Comparison of ENCODE assay signal across 11 cellular contexts in genomic region chr11:112050721-112051120, GRCh38. TPM values are rescaled to one million over a fixed set of nuclear protein-coding genes. Genes with fewer than 3 reads are reported as not detected.
A peak's percentile ranks its signal among the peaks of the same experiment; 100 is the strongest.
DNase-seq lines count a peak whose midpoint lies in the region; ATAC-seq and TF ChIP-seq lines count a peak whose summit lies in the region.
"Had no signal": no experiment of that assay in that cellular context is flagged by ENCODE, and none has a peak within 500 bp of the region (broad histone marks: within the 10 kb centered on the region; RNA-seq: fewer than 3 reads in every experiment).

No MANE protein-coding gene starts in this region.

- DNase-seq in GM10248 (ENCODE audit: extremely low spot score) (peak; percentile 40), GM03348 (ENCODE audit: low spot score) (no peak), KBM-7 (no peak), dermis blood vessel endothelial cell (no peak)
- DNase-seq in activated naive CD4-positive, alpha-beta T cell treated with Interleukin-2 at 50 U/mL for 16 hours = no peak
- DNase-seq: natural killer cell; NCI-H2227 treated with DMSO at 0.1 percent for 48 hours; stimulated activated CD4-positive, alpha-beta T cell treated with anti-CD3 and anti-CD28 coated beads, Interleukin-15, amount 100 ng/mL, for 24 hours had no signal

- CTCF ChIA-PET in GM10248 (lab: Yijun Ruan, JAX) = no interaction called here

- TF ChIP-seq CTCF in GM10248 (IDR thresholded peaks at IDR 0.05; ENCODE audit: control extremely low read depth, extremely low read depth, low read depth, missing control alignments) = no peak

- ATAC-seq in GM19372 (IDR thresholded peaks at IDR 0.05; ENCODE audit: low read depth, unreplicated experiment) = peak; percentile 87
- ATAC-seq in HG02852 (IDR thresholded peaks at IDR 0.05; ENCODE audit: unreplicated experiment) = peak; percentile 91
- peak; percentile 81 for ATAC-seq in HG03565 (IDR thresholded peaks at IDR 0.05; ENCODE audit: unreplicated experiment)
- ATAC-seq: natural killer cell had no signal

- POLR2A ChIA-PET in GM10248 (lab: Yijun Ruan, JAX) = no interaction called here

- in situ Hi-C loops in KBM-7 (cut with MboI; ENCODE audit: low pct_unique_long_range_greater_than_20kb, low sequenced_read_pairs) = no loop called here

RNA-seq across cellular contexts. Expression of gene PIH1D2, which starts 23.1 kb away (rescaled TPM):
- total RNA-seq in dermis blood vessel endothelial cell = 0.93 and 1.4 TPM in 2 replicates
- total RNA-seq: natural killer cell had no signal

RNA-seq across cellular contexts. Expression of gene NKAPD1, which starts 23.4 kb away (rescaled TPM):
- 17.9 and 22.0 TPM in 2 replicates for total RNA-seq in dermis blood vessel endothelial cell

RNA-seq across cellular contexts. Expression of gene DLAT, which starts 25.5 kb away (rescaled TPM):
- total RNA-seq in dermis blood vessel endothelial cell = 25.5 and 41.6 TPM in 2 replicates

RNA-seq across cellular contexts. Expression of gene TIMM8B, which starts 35.8 kb away (rescaled TPM):
- 43.8 and 54.6 TPM in 2 replicates for total RNA-seq in dermis blood vessel endothelial cell

RNA-seq across cellular contexts. Expression of gene SDHD, which starts 36.0 kb away (rescaled TPM):
- total RNA-seq in dermis blood vessel endothelial cell = 198 and 201 TPM in 2 replicates
